10 cellular contexts compared by ENCODE assay signal in genomic region chr7:123865517-123866117, GRCh38. TPM values are rescaled to one million over a fixed set of nuclear protein-coding genes. Genes with fewer than 3 reads are reported as not detected.
DNase-seq lines count a peak whose midpoint lies in the region; ATAC-seq, FAIRE-seq and TF ChIP-seq lines count a peak whose summit lies in the region.
"Had no signal": no experiment of that assay in that cellular context is flagged by ENCODE, and none has a peak within 500 bp of the region (broad histone marks: within the 10 kb centered on the region; RNA-seq: fewer than 3 reads in every experiment).

No MANE protein-coding gene starts in this region.

- no peak overlapping the region for H3K4me3 Mint-ChIP-seq in astrocyte (ENCODE audit: unreplicated experiment)

- H3K36me3 ChIP-seq in PC-9 (ENCODE audit: low read depth) = no peaks in the 10 kb centered on the region
- no peaks in the 10 kb centered on the region for H3K36me3 ChIP-seq in astrocyte (ENCODE audit: insufficient read depth, low read length)
- H3K36me3 ChIP-seq in smooth muscle cell (ENCODE audit: low read depth) = no peaks in the 10 kb centered on the region
- H3K36me3 ChIP-seq: BLaER1 had no signal

- no peaks in the 10 kb centered on the region for H3F3A ChIP-seq in PC-9 (ENCODE audit: insufficient read depth, low read depth)
- no peaks in the 10 kb centered on the region for H3F3A ChIP-seq in smooth muscle cell (ENCODE audit: low read depth)

- 18% methylated on average over 3 of the region's 3 CpGs for WGBS in smooth muscle cell (ENCODE audit: low lambda C conversion rate)

- H3K27ac Mint-ChIP-seq in astrocyte (ENCODE audit: unreplicated experiment) = no peak overlapping the region

- intact Hi-C loops in PC-9 (cut with micrococcal nuclease; ENCODE audit: unreplicated experiment) = loop anchor here (1.0 to 2.0 kb wide), 4 partner anchors 67 to 285 kb away; no protein-coding TSS in a partner anchor

- no peak overlapping the region for H3K27ac ChIP-seq in PC-9
- H3K27ac ChIP-seq in astrocyte (ENCODE audit: low read depth, low read length) = no peak overlapping the region
- no peak overlapping the region for H3K27ac ChIP-seq in smooth muscle cell (ENCODE audit: low read depth)
- H3K27ac ChIP-seq: BLaER1 had no signal

- H3K9me3 ChIP-seq in PC-9 (ENCODE audit: insufficient read depth, low read depth) = no peaks in the 10 kb centered on the region
- H3K9me3 ChIP-seq in astrocyte (ENCODE audit: insufficient read depth, low read depth, low read length) = no peaks in the 10 kb centered on the region
- H3K9me3 ChIP-seq in smooth muscle cell (replicated peaks; ENCODE audit: low read depth) = no peaks in the 10 kb centered on the region

- H3K4me2 ChIP-seq in PC-9 = no peak overlapping the region
- H3K4me2 ChIP-seq in astrocyte (ENCODE audit: low read length) = no peak overlapping the region
- no peak overlapping the region for H3K4me2 ChIP-seq in smooth muscle cell
- H3K4me2 ChIP-seq: BLaER1 had no signal

- no TSS peak for BruUV-seq in PC-9 (replicated peaks; lab: Mats Ljungman, UMichigan)

- H3K9me2 ChIP-seq in PC-9 (ENCODE audit: insufficient read depth) = no peaks in the 10 kb centered on the region

- H3K79me2 ChIP-seq in PC-9 (ENCODE audit: low read depth) (no peaks in the 10 kb centered on the region), astrocyte (ENCODE audit: insufficient read depth, low read length) (no peaks in the 10 kb centered on the region), smooth muscle cell (ENCODE audit: low read depth) (no peaks in the 10 kb centered on the region)

- peak; percentile 54 for FAIRE-seq in astrocyte (lab: Jason Lieb, UNC)

- TF ChIP-seq CTCF in PC-9 (conservative IDR thresholded peaks at IDR 0.05) (peak; percentile 87), astrocyte (IDR thresholded peaks at IDR 0.05; ENCODE audit: insufficient read depth, low read depth, low read length) (peak; percentile 64), smooth muscle cell (IDR thresholded peaks at IDR 0.05; ENCODE audit: borderline replicate concordance, insufficient read depth, poor library complexity, severe bottlenecking) (peak; percentile 62)

- ATAC-seq in GM21515 (IDR thresholded peaks at IDR 0.05; ENCODE audit: unreplicated experiment) = peak; percentile 96

- no peaks in the 10 kb centered on the region for H3K27me3 ChIP-seq in PC-9 (ENCODE audit: insufficient read depth, low read depth)
- H3K27me3 ChIP-seq in astrocyte (ENCODE audit: insufficient read depth, low read length) = no peaks in the 10 kb centered on the region
- H3K27me3 ChIP-seq in smooth muscle cell (ENCODE audit: low read depth) = no peaks in the 10 kb centered on the region
- H3K27me3 ChIP-seq: BLaER1 had no signal

- DNase-seq in NCI-H187 (lab: John Stamatoyannopoulos, UW) (peak; percentile 25 to 58), NCI-H187 treated with DMSO at 0.1 percent for 48 hours (lab: John Stamatoyannopoulos, UW) (no peak), HPDE6-E6E7 (ENCODE audit: extremely low spot score) (peak; percentile 16), PC-9 (peak; percentile 41 to 51), astrocyte (ENCODE audit: low read depth) (peak; percentile 33), hepatic stellate cell (ENCODE audit: low spot score) (peak; percentile 7), smooth muscle cell (lab: John Stamatoyannopoulos, UW; ENCODE audit: unreplicated experiment) (no peak)

- H3K36me3 Mint-ChIP-seq in astrocyte (ENCODE audit: low read depth, unreplicated experiment) = no peaks in the 10 kb centered on the region

- CTCF ChIA-PET in PC-9 (lab: Charles Lee) = interaction anchor here (0.9 to 1.6 kb wide), 4 partner anchors 62 to 231 kb away, joined by 3 to 10 read pairs (median 4); no protein-coding TSS in a partner anchor

- peaks cover 17% of the 10 kb centered on the region for H3K4me1 Mint-ChIP-seq in astrocyte (ENCODE audit: low read depth, unreplicated experiment)

- no peaks in the 10 kb centered on the region for H3K27me3 Mint-ChIP-seq in astrocyte (ENCODE audit: low read depth, unreplicated experiment)

- H3K9ac ChIP-seq in astrocyte (ENCODE audit: low read length) (no peak overlapping the region), smooth muscle cell (ENCODE audit: low read depth) (no peak overlapping the region)
- H3K9ac ChIP-seq: BLaER1 had no signal

- POLR2A ChIA-PET in PC-9 (lab: Charles Lee; ENCODE audit: unreplicated experiment) = no interaction called here

- H4K20me1 ChIP-seq in PC-9 (ENCODE audit: insufficient read depth) (no peaks in the 10 kb centered on the region), astrocyte (ENCODE audit: insufficient read depth, low read length) (no peaks in the 10 kb centered on the region), smooth muscle cell (ENCODE audit: low read depth) (no peaks in the 10 kb centered on the region)
- H4K20me1 ChIP-seq: BLaER1 had no signal

- H2AFZ ChIP-seq in PC-9 (no peak overlapping the region), astrocyte (ENCODE audit: low read depth, low read length) (no peak overlapping the region), smooth muscle cell (ENCODE audit: low read depth) (no peak overlapping the region)

- H3K4me1 ChIP-seq in PC-9 (replicated peaks; ENCODE audit: insufficient read depth) = peaks cover 6% of the 10 kb centered on the region; the same call in 1 of the 2 replicates
- H3K4me1 ChIP-seq in astrocyte (ENCODE audit: insufficient read depth, low read length) = no peaks in the 10 kb centered on the region
- H3K4me1 ChIP-seq in smooth muscle cell (ENCODE audit: low read depth) = no peaks in the 10 kb centered on the region
- H3K4me1 ChIP-seq: BLaER1 had no signal

- H3K4me3 ChIP-seq in PC-9 = no peak overlapping the region
- no peak overlapping the region for H3K4me3 ChIP-seq in astrocyte (ENCODE audit: insufficient read depth, low read depth, low read length)
- no peak overlapping the region for H3K4me3 ChIP-seq in smooth muscle cell
- H3K4me3 ChIP-seq: BLaER1 had no signal

- no peaks in the 10 kb centered on the region for H3K9me3 Mint-ChIP-seq in astrocyte (ENCODE audit: unreplicated experiment)

RNA-seq across cellular contexts. Expression of gene HYAL4, which starts 20.6 kb away (rescaled TPM):
- total RNA-seq in PC-9 (2021) = not detected in 2 replicates
- total RNA-seq in astrocyte = not detected in 2 replicates
- total RNA-seq in smooth muscle cell = not detected in 2 replicates
- polyA plus RNA-seq in smooth muscle cell = not detected in 2 replicates

RNA-seq across cellular contexts. Expression of gene SPAM1, which starts 59.4 kb away (rescaled TPM):
- total RNA-seq in PC-9 (2021) = not detected in 2 replicates
- total RNA-seq in astrocyte = not detected in 2 replicates
- total RNA-seq in smooth muscle cell = not detected in 2 replicates
- polyA plus RNA-seq in smooth muscle cell = not detected in 2 replicates
- total RNA-seq: lower leg skin had no signal

Comparison
In these comparisons a context has a peak if more than half of its experiments do, and no peak if none do; other contexts are left out.
1. DNase-seq: peak in NCI-H187 (2 of 2), HPDE6-E6E7 (single experiment), PC-9 (2 of 2), astrocyte (single experiment) and hepatic stellate cell (single experiment); none in NCI-H187 treated with DMSO at 0.1 percent for 48 hours (single experiment) and smooth muscle cell (single experiment).
2. Peak in every context shown above with its lines, with median percentiles within 50 percentile points of each other: CTCF ChIP-seq.